Comparison of ENCODE assay signal across 14 cellular contexts in the genomic region with DNA sequence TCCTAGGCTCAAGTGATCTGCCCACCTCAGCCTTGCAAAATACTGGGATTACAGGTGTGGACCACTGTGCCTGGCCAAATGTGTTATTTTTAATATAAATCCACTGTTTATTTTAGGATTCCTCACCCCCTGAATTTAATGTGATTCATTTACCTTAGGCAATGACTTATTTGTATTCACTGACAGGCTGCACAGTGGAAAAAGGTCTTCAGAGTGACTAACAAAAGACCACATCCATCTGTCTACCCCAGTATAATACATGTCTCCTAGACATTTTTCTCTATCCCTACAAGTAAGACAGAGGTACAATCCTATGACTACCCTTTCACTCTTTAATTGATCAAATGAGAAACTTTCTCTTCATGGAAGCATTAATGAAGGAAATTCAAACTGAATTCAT.
DNase-seq lines count a peak whose midpoint lies in the region; TF ChIP-seq lines count a peak whose summit lies in the region.
"Had no signal": no experiment of that assay in that cellular context is flagged by ENCODE, and none has a peak within 500 bp of the region (broad histone marks: within the 10 kb centered on the region; RNA-seq: fewer than 3 reads in every experiment).

No MANE protein-coding gene starts in this region.

- H3K27me3 ChIP-seq in brain microvascular endothelial cell (replicated peaks), result no peaks in the 10 kb centered on the region
- H3K27me3 ChIP-seq: BE2C had no signal

- H3K4me1 Mint-ChIP-seq in nephron, result peaks cover 22% of the 10 kb centered on the region

- TF ChIP-seq CTCF in brain microvascular endothelial cell (IDR thresholded peaks at IDR 0.05; ENCODE audit: low read depth, low read length, missing control alignments) (no peak), nephron (IDR thresholded peaks at IDR 0.05; ENCODE audit: unreplicated experiment in 3 of 3) (no peak)

- no peaks in the 10 kb centered on the region for H3K9me3 Mint-ChIP-seq in nephron
- H3K9me3 Mint-ChIP-seq: CD4-positive, alpha-beta memory T cell had no signal

- H3K27me3 Mint-ChIP-seq in nephron (ENCODE audit: low read depth), result no peaks in the 10 kb centered on the region

- no peaks in the 10 kb centered on the region for H3K36me3 Mint-ChIP-seq in nephron (ENCODE audit: low read depth)
- H3K36me3 Mint-ChIP-seq: CD4-positive, alpha-beta memory T cell had no signal

- in situ Hi-C loops in brain microvascular endothelial cell (cut with HindIII; ENCODE audit: low pct_ligation_motif_present, low sequenced_read_pairs), result no loop called here

- DNase-seq in ELR (ENCODE audit: low read depth) (peak; percentile 62), M059J (ENCODE audit: low read depth) (peak; percentile 68), brain microvascular endothelial cell (no peak), midbrain (lab: John Stamatoyannopoulos, UW) (no peak), SW480 (ENCODE audit: low spot score) (no peak), HuH-7 (ENCODE audit: low spot score) (no peak), NCI-H187 treated with DMSO at 0.1 percent for 48 hours (lab: John Stamatoyannopoulos, UW) (no peak)
- DNase-seq: BE2C; CD4-positive, alpha-beta memory T cell; DMS153; DMS79 treated with DMSO at 0.1 percent for 48 hours; GM23248 had no signal

- H3K4me3 ChIP-seq in brain microvascular endothelial cell (ENCODE audit: low read depth, low read length), result no peak overlapping the region
- H3K4me3 ChIP-seq: GM23248 had no signal

- H3K4me3 Mint-ChIP-seq in nephron, result no peak overlapping the region
- H3K4me3 Mint-ChIP-seq: CD4-positive, alpha-beta memory T cell had no signal

- H3K27ac Mint-ChIP-seq in nephron, result peak overlapping the region in 2 of 3 experiments; percentile 8 to 12
- H3K27ac Mint-ChIP-seq: CD4-positive, alpha-beta memory T cell had no signal

- H3K27ac ChIP-seq in brain microvascular endothelial cell, result peak overlapping the region; percentile 84
- H3K27ac ChIP-seq: C4-2B, GM23248 had no signal

- H3K36me3 ChIP-seq in brain microvascular endothelial cell (replicated peaks), result no peaks in the 10 kb centered on the region
- H3K36me3 ChIP-seq: BE2C had no signal

Comparison
In these comparisons a context has a peak if more than half of its experiments do, and no peak if none do; other contexts are left out.
1. DNase-seq: peak in ELR (single experiment) and M059J (single experiment); none in brain microvascular endothelial cell (single experiment), midbrain (single experiment), SW480 (single experiment), HuH-7 (single experiment) and NCI-H187 treated with DMSO at 0.1 percent for 48 hours (single experiment).